Comparison of ENCODE assay signal across 12 cellular contexts in the genomic region with DNA sequence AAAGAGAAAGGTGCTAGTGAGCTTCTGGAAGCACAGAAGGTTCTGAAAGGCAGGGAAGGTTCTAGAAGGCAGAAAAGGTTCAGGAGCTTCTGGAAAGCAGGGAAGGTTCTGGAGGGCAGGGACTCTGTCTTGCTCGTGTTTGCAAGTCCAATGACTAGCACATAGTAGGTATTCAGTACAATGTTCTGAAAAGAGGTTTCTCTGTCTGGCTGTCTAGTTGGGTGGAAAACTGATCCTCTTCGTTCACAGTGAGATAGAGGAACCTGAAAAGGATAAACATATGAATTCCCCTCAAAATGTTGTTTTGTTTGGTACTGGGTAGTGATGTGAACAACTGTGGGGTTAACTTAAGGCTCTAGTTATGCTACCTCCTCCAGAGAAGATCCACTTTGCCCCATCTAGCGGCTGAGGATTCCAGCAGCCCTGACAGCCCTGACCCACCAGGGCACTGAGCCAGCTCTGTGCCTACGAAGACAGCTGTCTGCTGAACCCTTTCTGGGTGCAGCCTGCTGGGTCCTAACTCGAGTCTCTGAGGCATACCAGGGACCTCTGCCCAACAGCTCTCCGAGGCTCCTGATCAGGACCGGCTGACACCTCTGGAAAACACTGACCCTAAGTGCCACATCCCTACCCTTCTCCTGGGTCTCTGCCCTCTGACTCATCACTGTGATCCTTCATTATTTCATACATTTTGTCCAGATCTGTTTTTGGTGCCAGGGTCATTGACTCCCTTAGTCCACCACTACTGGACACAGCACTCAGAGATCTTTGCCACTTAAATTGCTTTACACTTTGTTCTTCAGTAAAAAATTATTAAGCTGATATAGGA. TPM values are rescaled to one million over a fixed set of nuclear protein-coding genes. Genes with fewer than 3 reads are reported as not detected.
DNase-seq lines count a peak whose midpoint lies in the region; ATAC-seq, FAIRE-seq and TF ChIP-seq lines count a peak whose summit lies in the region.
"Had no signal": no experiment of that assay in that cellular context is flagged by ENCODE, and none has a peak within 500 bp of the region (broad histone marks: within the 10 kb centered on the region; RNA-seq: fewer than 3 reads in every experiment).

No MANE protein-coding gene starts in this region.

- H3K27me3 ChIP-seq in mammary epithelial cell (ENCODE audit: insufficient read depth, low read length) (peaks cover 2% of the 10 kb centered on the region), GM12878 (replicated peaks in 1 of 2; ENCODE audit: control insufficient read depth in 2 of 2, insufficient read depth in 2 of 2, low read length in 1 of 2) (no peaks in the 10 kb centered on the region), aorta (ENCODE audit: control insufficient read depth in 1 of 2, insufficient read depth in 2 of 2, low read length in 1 of 2) (no peaks in the 10 kb centered on the region)

- CTCF ChIA-PET in MCF 10A (lab: Yijun Ruan, JAX): interaction anchor here (0.6 to 0.9 kb wide), 4 partner anchors 10 to 204 kb away, joined by 3 read pairs; no protein-coding TSS in a partner anchor
- CTCF ChIA-PET in mammary epithelial cell (lab: Charles Lee; ENCODE audit: low non-redundant PET): no interaction called here
- CTCF ChIA-PET in GM12878 (lab: Yijun Ruan, JAX): no interaction called here
- CTCF ChIA-PET in activated CD8-positive, alpha-beta T cell treated with anti-CD3 and anti-CD28 coated beads, Interleukin-2, amount 10 ng/mL, durations not matched to agents 7 days and 5 days (lab: Charles Lee): no interaction called here

- BruUV-seq in MCF 10A (replicated peaks; lab: Mats Ljungman, UMichigan) (no TSS peak), mammary epithelial cell (replicated peaks; lab: Mats Ljungman, UMichigan) (no TSS peak), GM12878 (replicated peaks; lab: Mats Ljungman, UMichigan) (no TSS peak)

- ATAC-seq in GM12878 (peak; percentile 30; the same call in 1 of the 3 replicates), aorta (ENCODE audit: low FRiP score) (no peak)
- no peak for ATAC-seq in activated CD8-positive, alpha-beta T cell treated with anti-CD3 and anti-CD28 coated beads, Interleukin-2, amount 10 ng/mL, durations not matched to agents 7 days and 5 days

- dilution Hi-C loops in mammary epithelial cell (cut with HindIII; ENCODE audit: low sequenced_read_pairs): loop anchor here (5.0 kb wide), 1 partner anchor 90 kb away; no protein-coding TSS in a partner anchor

- no peak overlapping the region for H3K4me3 Mint-ChIP-seq in MCF 10A (ENCODE audit: unreplicated experiment)
- no peak overlapping the region for H3K4me3 Mint-ChIP-seq in activated CD8-positive, alpha-beta T cell treated with anti-CD3 and anti-CD28 coated beads, Interleukin-2, amount 10 ng/mL, durations not matched to agents 7 days and 5 days
- H3K4me3 Mint-ChIP-seq: dendritic cell treated with granulocyte-macrophage colony-stimulating factor and Interleukin-4, amounts not matched to agents 40 ng/mL and 50 ng/mL, for 4 days had no signal

- TF ChIP-seq CTCF in MCF 10A (IDR thresholded peaks at IDR 0.05; ENCODE audit: unreplicated experiment): peak; percentile 13
- no peak for TF ChIP-seq CTCF in mammary epithelial cell (conservative IDR thresholded peaks at IDR 0.05 in 1 of 2, IDR thresholded peaks at IDR 0.05 in 1 of 2; ENCODE audit: extremely low read depth in 1 of 2, insufficient read depth in 1 of 2, low read depth in 1 of 2, low read length in 2 of 2)
- TF ChIP-seq CTCF in GM12878 (IDR thresholded peaks at IDR 0.05 in 2 of 3, conservative IDR thresholded peaks at IDR 0.05 in 1 of 3; ENCODE audit: control insufficient read depth in 2 of 3, extremely low read depth in 1 of 3, insufficient read depth in 1 of 3, low read depth in 3 of 3, low read length in 3 of 3): no peak

- no peaks in the 10 kb centered on the region for H3K36me3 Mint-ChIP-seq in MCF 10A (ENCODE audit: insufficient read depth, unreplicated experiment)
- no peaks in the 10 kb centered on the region for H3K36me3 Mint-ChIP-seq in activated CD8-positive, alpha-beta T cell treated with anti-CD3 and anti-CD28 coated beads, Interleukin-2, amount 10 ng/mL, durations not matched to agents 7 days and 5 days (ENCODE audit: low read depth)

- H3K4me1 ChIP-seq in mammary epithelial cell (ENCODE audit: insufficient read depth, low read length) (no peaks in the 10 kb centered on the region), GM12878 (ENCODE audit: control insufficient read depth, insufficient read depth, low read length) (no peaks in the 10 kb centered on the region), aorta (ENCODE audit: control insufficient read depth in 1 of 2, insufficient read depth in 2 of 2, low read length in 2 of 2) (no peaks in the 10 kb centered on the region)

- WGBS in mammary epithelial cell (ENCODE audit: low coverage, missing lambda C conversion rate): 32% methylated on average over 7 of the region's 7 CpGs
- 5% methylated on average over 7 of the region's 7 CpGs for WGBS in GM12878 (ENCODE audit: insufficient coverage, insufficient replicate concordance, low lambda C conversion rate, missing lambda C conversion rate)
- 46 to 49% methylated on average over 7 of the region's 7 CpGs for WGBS in aorta, 2 donors

- RAD21 ChIA-PET in GM12878 (lab: Charles Lee; ENCODE audit: unreplicated experiment): no interaction called here

- TF ChIP-seq RAD21 in GM12878 (IDR thresholded peaks at IDR 0.05; ENCODE audit: insufficient read depth, low read depth, low read length): no peak

- TF ChIP-seq POLR2A in GM12878 (IDR thresholded peaks at IDR 0.05; ENCODE audit: low read depth, low read length): no peak

- no peak overlapping the region for H3K27ac ChIP-seq in mammary epithelial cell (ENCODE audit: insufficient read depth, low read depth, low read length)
- H3K27ac ChIP-seq in GM12878 (ENCODE audit: control insufficient read depth, insufficient read depth): no peak overlapping the region
- no peak overlapping the region for H3K27ac ChIP-seq in aorta (ENCODE audit: low read depth in 1 of 2, low read length in 2 of 2)

- H3K4me1 Mint-ChIP-seq in MCF 10A (ENCODE audit: insufficient read depth, unreplicated experiment): peaks cover 12% of the 10 kb centered on the region
- H3K4me1 Mint-ChIP-seq in activated CD8-positive, alpha-beta T cell treated with anti-CD3 and anti-CD28 coated beads, Interleukin-2, amount 10 ng/mL, durations not matched to agents 7 days and 5 days (ENCODE audit: low read depth): no peaks in the 10 kb centered on the region

- POLR2A ChIA-PET in MCF 10A (lab: Yijun Ruan, JAX): no interaction called here
- POLR2A ChIA-PET in GM12878 (lab: Charles Lee): no interaction called here
- POLR2A ChIA-PET in activated CD8-positive, alpha-beta T cell treated with anti-CD3 and anti-CD28 coated beads, Interleukin-2, amount 10 ng/mL, durations not matched to agents 7 days and 5 days (lab: Charles Lee): no interaction called here

- no peak overlapping the region for H3K9ac ChIP-seq in mammary epithelial cell (ENCODE audit: insufficient read depth, low read length)
- no peak overlapping the region for H3K9ac ChIP-seq in GM12878 (ENCODE audit: control insufficient read depth, insufficient read depth, low read length)

- H2AFZ ChIP-seq in mammary epithelial cell (ENCODE audit: low read depth, low read length) (no peak overlapping the region), GM12878 (ENCODE audit: control insufficient read depth, low read depth, low read length) (no peak overlapping the region)

- no peak overlapping the region for H3K27ac Mint-ChIP-seq in MCF 10A (ENCODE audit: low read depth, unreplicated experiment)
- H3K27ac Mint-ChIP-seq in activated CD8-positive, alpha-beta T cell treated with anti-CD3 and anti-CD28 coated beads, Interleukin-2, amount 10 ng/mL, durations not matched to agents 7 days and 5 days: no peak overlapping the region
- H3K27ac Mint-ChIP-seq: activated T-helper 2 cell treated with anti-CD3 and anti-CD28 coated beads, Interferon-gamma antibody, Interleukin-2, Interleukin-4, amounts not matched to agents 10 μg/mL and 5 μg/mL and 100 μg/mL, durations not matched to agents 14 hours and 24 hours and 36 hours; dendritic cell treated with granulocyte-macrophage colony-stimulating factor and Interleukin-4, amounts not matched to agents 40 ng/mL and 50 ng/mL, for 4 days had no signal

- peaks cover 4% of the 10 kb centered on the region for H3K9me3 ChIP-seq in mammary epithelial cell (replicated peaks; ENCODE audit: insufficient read depth, low read length)
- H3K9me3 ChIP-seq in GM12878 (replicated peaks; ENCODE audit: control insufficient read depth, insufficient read depth, low read length): no peaks in the 10 kb centered on the region; the same call in 2 of the 3 replicates
- H3K9me3 ChIP-seq in aorta (ENCODE audit: control insufficient read depth, low read length): peaks cover 1% of the 10 kb centered on the region

- SMC1A ChIA-PET in GM12878 (lab: Charles Lee; ENCODE audit: uncharacterized antibody, unreplicated experiment): no interaction called here

- H3K9me3 Mint-ChIP-seq in MCF 10A (ENCODE audit: unreplicated experiment): no peaks in the 10 kb centered on the region
- no peaks in the 10 kb centered on the region for H3K9me3 Mint-ChIP-seq in activated CD8-positive, alpha-beta T cell treated with anti-CD3 and anti-CD28 coated beads, Interleukin-2, amount 10 ng/mL, durations not matched to agents 7 days and 5 days (ENCODE audit: insufficient read depth)
- H3K9me3 Mint-ChIP-seq: activated T-helper 2 cell treated with anti-CD3 and anti-CD28 coated beads, Interferon-gamma antibody, Interleukin-2, Interleukin-4, amounts not matched to agents 10 μg/mL and 5 μg/mL and 100 μg/mL, durations not matched to agents 14 hours and 24 hours and 36 hours; dendritic cell treated with granulocyte-macrophage colony-stimulating factor and Interleukin-4, amounts not matched to agents 40 ng/mL and 50 ng/mL, for 4 days had no signal

- FAIRE-seq in GM12878 (lab: Jason Lieb, UNC) (no peak), urothelium cell line (lab: Jason Lieb, UNC) (no peak)

- no peak for TF ChIP-seq EP300 in GM12878 (IDR thresholded peaks at IDR 0.05; ENCODE audit: borderline replicate concordance in 1 of 2, control insufficient read depth in 1 of 2, low read depth in 2 of 2, low read length in 2 of 2)

- intact Hi-C loops in MCF 10A (cut with micrococcal nuclease): loop anchor here (1.0 to 5.0 kb wide), 2 partner anchors 77 to 140 kb away; no protein-coding TSS in a partner anchor
- intact Hi-C loops in mammary epithelial cell (cut with micrococcal nuclease): no loop called here
- intact Hi-C loops in GM12878 (cut with micrococcal nuclease; ENCODE audit: unreplicated experiment): no loop called here
- intact Hi-C loops in aorta (cut with DNase I): no loop called here

- no peaks in the 10 kb centered on the region for H3K27me3 Mint-ChIP-seq in MCF 10A (ENCODE audit: insufficient read depth, unreplicated experiment)
- peaks cover 16% of the 10 kb centered on the region for H3K27me3 Mint-ChIP-seq in activated CD8-positive, alpha-beta T cell treated with anti-CD3 and anti-CD28 coated beads, Interleukin-2, amount 10 ng/mL, durations not matched to agents 7 days and 5 days (ENCODE audit: low read depth)

- no peaks in the 10 kb centered on the region for H3K79me2 ChIP-seq in mammary epithelial cell (ENCODE audit: insufficient read depth, low read length)
- no peaks in the 10 kb centered on the region for H3K79me2 ChIP-seq in GM12878 (ENCODE audit: control insufficient read depth, insufficient read depth, low read length)

- no peaks in the 10 kb centered on the region for H4K20me1 ChIP-seq in mammary epithelial cell (ENCODE audit: insufficient read depth, low read length)
- no peaks in the 10 kb centered on the region for H4K20me1 ChIP-seq in GM12878 (ENCODE audit: control insufficient read depth, insufficient read depth)

- H3K4me3 ChIP-seq in mammary epithelial cell (replicated peaks in 1 of 3; ENCODE audit: insufficient read depth in 1 of 3, low read depth in 2 of 3, low read length in 3 of 3) (no peak overlapping the region), GM12878 (no peak overlapping the region), aorta (ENCODE audit: low read length in 2 of 2) (no peak overlapping the region)

- H3K4me2 ChIP-seq in mammary epithelial cell (ENCODE audit: insufficient read depth, low read depth, low read length) (no peak overlapping the region), GM12878 (ENCODE audit: control insufficient read depth, insufficient read depth) (no peak overlapping the region)

- in situ Hi-C loops in mammary epithelial cell (cut with MboI; ENCODE audit: low sequenced_read_pairs in 2 of 2): no loop called here
- in situ Hi-C loops in GM12878 (cut with MboI): no loop called here

- no peaks in the 10 kb centered on the region for H3K36me3 ChIP-seq in mammary epithelial cell (ENCODE audit: insufficient read depth, low read length)
- no peaks in the 10 kb centered on the region for H3K36me3 ChIP-seq in GM12878 (ENCODE audit: control insufficient read depth in 2 of 2, insufficient read depth in 2 of 2, low read length in 1 of 2)
- no peaks in the 10 kb centered on the region for H3K36me3 ChIP-seq in aorta (ENCODE audit: control insufficient read depth in 1 of 2, insufficient read depth in 2 of 2, low read length in 1 of 2)

- DNase-seq in MCF 10A (ENCODE audit: unreplicated experiment): peak; percentile 51
- DNase-seq in mammary epithelial cell: no peak
- peak; percentile 63 for DNase-seq in NCI-H2171 (lab: John Stamatoyannopoulos, UW)
- no peak for DNase-seq in GM12878 (ENCODE audit: low read depth, low spot score)
- peak; percentile 44 for DNase-seq in urothelium cell line (ENCODE audit: low spot score)
- DNase-seq in putamen (ENCODE audit: low spot score): no peak
- no peak for DNase-seq in activated CD8-positive, alpha-beta T cell treated with anti-CD3 and anti-CD28 coated beads, Interleukin-2, amount 10 ng/mL, durations not matched to agents 7 days and 5 days
- DNase-seq in aorta: no peak
- DNase-seq: C1 segment of cervical spinal cord, T-helper 2 cell had no signal

RNA-seq across cellular contexts. Expression of gene PTPRN2, which starts 15.4 kb away (rescaled TPM):
- 4.0 and 4.5 TPM in 2 replicates for total RNA-seq in MCF 10A (2022)
- total RNA-seq in mammary epithelial cell: under 1 TPM; 0.28 to 0.33 TPM
- not detected for polyA plus RNA-seq in mammary epithelial cell
- polyA minus RNA-seq in mammary epithelial cell: not detected
- total RNA-seq in GM12878 (2013; cell fraction: nucleolus; rRNA removed): 0.37 TPM in 1 of 2 replicates, not detected in the other
- total RNA-seq in GM12878 (2014; rRNA removed): 0.11 TPM in 1 of 2 replicates, not detected in the other
- total RNA-seq in GM12878 (2014; rRNA removed; fragmentation: Illumina TruSeq; extraction: Trizol): not detected in 2 replicates
- not detected in 2 replicates for total RNA-seq in GM12878 (2021)
- polyA plus RNA-seq in GM12878 (2011; ENCODE audit: low read depth): 0.13 TPM
- polyA plus RNA-seq in GM12878 (2011; rRNA removed): 4.5 and 5.4 TPM in 2 replicates
- polyA plus RNA-seq in GM12878 (2011; cell fraction: cytosol; rRNA removed): 3.6 and 4.2 TPM in 2 replicates
- 1.5 and 2.6 TPM in 2 replicates for polyA plus RNA-seq in GM12878 (2011; cell fraction: nucleus; rRNA removed)
- 0.19 and 0.21 TPM in 2 replicates for polyA plus RNA-seq in GM12878 (2012)
- polyA plus RNA-seq in GM12878 (2014; fragmentation: Illumina TruSeq; extraction: Trizol): not detected in 2 replicates
- polyA plus RNA-seq in GM12878 (2014; fragmentation: Nextera tagmentation; extraction: Ambion mirVana): not detected
- not detected in 2 replicates for polyA plus RNA-seq in GM12878 (2014; rRNA removed)
- not detected for polyA plus RNA-seq in GM12878 (2016; fragmentation: Nextera tagmentation; extraction: Ambion mirVana)
- 0.59 and 1.5 TPM in 2 replicates for polyA minus RNA-seq in GM12878 (2011; rRNA and poly(A)+ RNA removed)
- polyA minus RNA-seq in GM12878 (2011; cell fraction: cytosol; rRNA and poly(A)+ RNA removed): 0.53 and 0.83 TPM in 2 replicates
- 0.24 and 0.29 TPM in 2 replicates for polyA minus RNA-seq in GM12878 (2011; cell fraction: nucleus; rRNA and poly(A)+ RNA removed)
- total RNA-seq in activated CD8-positive, alpha-beta T cell treated with anti-CD3 and anti-CD28 coated beads, Interleukin-2, amount 10 ng/mL, durations not matched to agents 7 days and 5 days: 1 to 10 TPM; 7.0 to 7.2 TPM
- 1 to 10 TPM; 1.4 to 3.3 TPM for total RNA-seq in aorta
- polyA plus RNA-seq in aorta: 1 to 10 TPM in 1 of 2 donors, under 1 TPM in 1; 0.67 to 1.4 TPM

Comparison
In these comparisons a context has a peak if more than half of its experiments do, and no peak if none do; other contexts are left out.
1. DNase-seq: peak in MCF 10A (single experiment), NCI-H2171 (single experiment) and urothelium cell line (single experiment); none in mammary epithelial cell (single experiment), GM12878 (single experiment), putamen (single experiment), activated CD8-positive, alpha-beta T cell treated with anti-CD3 and anti-CD28 coated beads, Interleukin-2, amount 10 ng/mL, durations not matched to agents 7 days and 5 days (single experiment) and aorta (0 of 2).